In genomic region chr12:104578453-104578852, GRCh38 we compare ENCODE assay signal across 10 cellular contexts.
DNase-seq lines count a peak whose midpoint lies in the region; ATAC-seq and TF ChIP-seq lines count a peak whose summit lies in the region.
"Had no signal": no experiment of that assay in that cellular context is flagged by ENCODE, and none has a peak within 500 bp of the region (broad histone marks: within the 10 kb centered on the region; RNA-seq: fewer than 3 reads in every experiment).

No MANE protein-coding gene starts in this region.

- H3K27ac ChIP-seq in breast epithelium (peak overlapping the region in 1 of 2 donors; percentile 38), upper lobe of right lung (no peak overlapping the region)

- no peak overlapping the region for H3K4me3 Mint-ChIP-seq in MCF 10A (ENCODE audit: unreplicated experiment)
- no peak overlapping the region for H3K4me3 Mint-ChIP-seq in T-helper 1 cell treated with Interleukin-12 subunit alpha and Interleukin-12 subunit beta and Interleukin-4 antibody, amounts not matched to agents 30 μg/mL and 1 μg/mL, for 36 hours
- H3K4me3 Mint-ChIP-seq in stimulated activated memory B cell treated with anti-CD40 and anti-IgM and Interleukin-4, amounts not matched to agents 10 μg/mL and 1 μg/mL and 100 μg/mL, for 72 hours, result no peak overlapping the region

- H3K36me3 ChIP-seq in breast epithelium (no peaks in the 10 kb centered on the region), upper lobe of right lung (no peaks in the 10 kb centered on the region)

- H3K9me3 ChIP-seq in breast epithelium, result no peaks in the 10 kb centered on the region
- no peaks in the 10 kb centered on the region for H3K9me3 ChIP-seq in upper lobe of right lung

- H3K27me3 Mint-ChIP-seq in MCF 10A (ENCODE audit: insufficient read depth, unreplicated experiment), result no peaks in the 10 kb centered on the region
- H3K27me3 Mint-ChIP-seq in T-helper 1 cell treated with Interleukin-12 subunit alpha and Interleukin-12 subunit beta and Interleukin-4 antibody, amounts not matched to agents 30 μg/mL and 1 μg/mL, for 36 hours (ENCODE audit: low read depth), result no peaks in the 10 kb centered on the region
- no peaks in the 10 kb centered on the region for H3K27me3 Mint-ChIP-seq in stimulated activated memory B cell treated with anti-CD40 and anti-IgM and Interleukin-4, amounts not matched to agents 10 μg/mL and 1 μg/mL and 100 μg/mL, for 72 hours

- CTCF ChIA-PET in MCF 10A (lab: Yijun Ruan, JAX), result no interaction called here

- no peaks in the 10 kb centered on the region for H3K4me1 ChIP-seq in breast epithelium
- H3K4me1 ChIP-seq in upper lobe of right lung, result peaks cover 6% of the 10 kb centered on the region

- ATAC-seq in stimulated activated memory B cell treated with anti-CD40 and anti-IgM and Interleukin-4, amounts not matched to agents 10 μg/mL and 1 μg/mL and 100 μg/mL, for 72 hours, result no peak
- no peak for ATAC-seq in GM21786 (IDR thresholded peaks at IDR 0.05; ENCODE audit: unreplicated experiment)
- no peak for ATAC-seq in upper lobe of right lung

- no peak overlapping the region for H3K27ac Mint-ChIP-seq in MCF 10A (ENCODE audit: low read depth, unreplicated experiment)
- peak overlapping the region; percentile 32 for H3K27ac Mint-ChIP-seq in T-helper 1 cell treated with Interleukin-12 subunit alpha and Interleukin-12 subunit beta and Interleukin-4 antibody, amounts not matched to agents 30 μg/mL and 1 μg/mL, for 36 hours
- H3K27ac Mint-ChIP-seq in stimulated activated memory B cell treated with anti-CD40 and anti-IgM and Interleukin-4, amounts not matched to agents 10 μg/mL and 1 μg/mL and 100 μg/mL, for 72 hours, result peak overlapping the region; percentile 12

- POLR2A ChIA-PET in MCF 10A (lab: Yijun Ruan, JAX), result interaction anchor here (0.6 kb wide), 1 partner anchor 64 kb away, joined by 3 read pairs; no protein-coding TSS in a partner anchor

- no TSS peak for BruUV-seq in MCF 10A (replicated peaks; lab: Mats Ljungman, UMichigan)

- H3K4me1 Mint-ChIP-seq in MCF 10A (ENCODE audit: insufficient read depth, unreplicated experiment), result peaks cover 8% of the 10 kb centered on the region
- peaks cover 74% of the 10 kb centered on the region for H3K4me1 Mint-ChIP-seq in T-helper 1 cell treated with Interleukin-12 subunit alpha and Interleukin-12 subunit beta and Interleukin-4 antibody, amounts not matched to agents 30 μg/mL and 1 μg/mL, for 36 hours (ENCODE audit: low read depth)
- peaks cover 74% of the 10 kb centered on the region for H3K4me1 Mint-ChIP-seq in stimulated activated memory B cell treated with anti-CD40 and anti-IgM and Interleukin-4, amounts not matched to agents 10 μg/mL and 1 μg/mL and 100 μg/mL, for 72 hours

- H3K27me3 ChIP-seq in breast epithelium (no peaks in the 10 kb centered on the region), upper lobe of right lung (no peaks in the 10 kb centered on the region)

- intact Hi-C loops in MCF 10A (cut with micrococcal nuclease), result loop anchor here (5.0 kb wide), 1 partner anchor 121 kb away; the partner anchor contains the start of gene CHST11
- intact Hi-C loops in breast epithelium (cut with DNase I; ENCODE audit: low total_unique reads), result no loop called here
- intact Hi-C loops in upper lobe of right lung (cut with DNase I), result no loop called here

- TF ChIP-seq POLR2A in breast epithelium (IDR thresholded peaks at IDR 0.05), result no peak

- no peaks in the 10 kb centered on the region for H3K36me3 Mint-ChIP-seq in MCF 10A (ENCODE audit: insufficient read depth, unreplicated experiment)
- peaks cover 21% of the 10 kb centered on the region for H3K36me3 Mint-ChIP-seq in T-helper 1 cell treated with Interleukin-12 subunit alpha and Interleukin-12 subunit beta and Interleukin-4 antibody, amounts not matched to agents 30 μg/mL and 1 μg/mL, for 36 hours (ENCODE audit: low read depth)
- peaks cover 6% of the 10 kb centered on the region for H3K36me3 Mint-ChIP-seq in stimulated activated memory B cell treated with anti-CD40 and anti-IgM and Interleukin-4, amounts not matched to agents 10 μg/mL and 1 μg/mL and 100 μg/mL, for 72 hours

- no peak for TF ChIP-seq CTCF in MCF 10A (IDR thresholded peaks at IDR 0.05; ENCODE audit: unreplicated experiment)
- TF ChIP-seq CTCF in breast epithelium (IDR thresholded peaks at IDR 0.05), result no peak
- no peak for TF ChIP-seq CTCF in upper lobe of right lung (IDR thresholded peaks at IDR 0.05)

- H3K4me3 ChIP-seq in breast epithelium, result no peak overlapping the region
- no peak overlapping the region for H3K4me3 ChIP-seq in upper lobe of right lung

- peak; percentile 64 for DNase-seq in MCF 10A (ENCODE audit: unreplicated experiment)
- DNase-seq in breast epithelium (ENCODE audit: low spot score in 2 of 2), result no peak
- DNase-seq in fibroblast of peridontal ligament (ENCODE audit: extremely low read depth), result peak; percentile 69
- DNase-seq in NCI-H1092 treated with DMSO at 0.1 percent for 48 hours (lab: John Stamatoyannopoulos, UW), result no peak
- DNase-seq in upper lobe of right lung, result no peak
- DNase-seq: activated CD8-positive, alpha-beta memory T cell treated with anti-CD3 and anti-CD28 coated beads, Interleukin-2, amount 50 U/mL, for 4 hours; COR-L47 had no signal

- H3K9me3 Mint-ChIP-seq in MCF 10A (ENCODE audit: unreplicated experiment), result no peaks in the 10 kb centered on the region
- no peaks in the 10 kb centered on the region for H3K9me3 Mint-ChIP-seq in T-helper 1 cell treated with Interleukin-12 subunit alpha and Interleukin-12 subunit beta and Interleukin-4 antibody, amounts not matched to agents 30 μg/mL and 1 μg/mL, for 36 hours
- no peaks in the 10 kb centered on the region for H3K9me3 Mint-ChIP-seq in stimulated activated memory B cell treated with anti-CD40 and anti-IgM and Interleukin-4, amounts not matched to agents 10 μg/mL and 1 μg/mL and 100 μg/mL, for 72 hours

Comparison
In these comparisons a context has a peak if more than half of its experiments do, and no peak if none do; other contexts are left out.
1. DNase-seq: peak in MCF 10A (single experiment) and fibroblast of peridontal ligament (single experiment); none in breast epithelium (0 of 2), NCI-H1092 treated with DMSO at 0.1 percent for 48 hours (single experiment) and upper lobe of right lung (single experiment).